ENCODE assay signal across 11 cellular contexts in genomic region chr1:92957020-92957734, GRCh38. TPM values are rescaled to one million over a fixed set of nuclear protein-coding genes. Genes with fewer than 3 reads are reported as not detected.
DNase-seq lines count a peak whose midpoint lies in the region; ATAC-seq and TF ChIP-seq lines count a peak whose summit lies in the region.
"Had no signal": no experiment of that assay in that cellular context is flagged by ENCODE, and none has a peak within 500 bp of the region (broad histone marks: within the 10 kb centered on the region; RNA-seq: fewer than 3 reads in every experiment).

No MANE protein-coding gene starts in this region.

- no peak for TF ChIP-seq CTCF in natural killer cell (IDR thresholded peaks at IDR 0.05)
- TF ChIP-seq CTCF in mesothelial cell of epicardium (IDR thresholded peaks at IDR 0.05; ENCODE audit: unreplicated experiment), result no peak
- TF ChIP-seq CTCF in HFFc6 (IDR thresholded peaks at IDR 0.05), result no peak

- H3K4me3 Mint-ChIP-seq in natural killer cell, result peak overlapping the region; percentile 72
- no peak overlapping the region for H3K4me3 Mint-ChIP-seq in mesothelial cell of epicardium
- no peak overlapping the region for H3K4me3 Mint-ChIP-seq in HFFc6

- peaks cover 57 to 62% of the 10 kb centered on the region in 2 donors for H3K4me1 Mint-ChIP-seq in natural killer cell
- peaks cover 36% of the 10 kb centered on the region for H3K4me1 Mint-ChIP-seq in mesothelial cell of epicardium
- peaks cover 43% of the 10 kb centered on the region for H3K4me1 Mint-ChIP-seq in HFFc6 (ENCODE audit: low read depth)

- intact Hi-C loops in natural killer cell (cut with micrococcal nuclease), result no loop called here

- H3K27me3 Mint-ChIP-seq in natural killer cell (ENCODE audit: low read depth in 2 of 2) (no peaks in the 10 kb centered on the region), mesothelial cell of epicardium (ENCODE audit: low read depth) (no peaks in the 10 kb centered on the region), HFFc6 (ENCODE audit: insufficient read depth) (no peaks in the 10 kb centered on the region)

- peak; percentile 68 for DNase-seq in NAMALWA (ENCODE audit: low spot score)
- no peak for DNase-seq in natural killer cell
- no peak for DNase-seq in mesothelial cell of epicardium (ENCODE audit: low spot score in 2 of 2, unreplicated experiment in 2 of 2)
- no peak for DNase-seq in HFFc6
- DNase-seq in NCI-H2029 treated with DMSO at 0.1 percent for 48 hours (lab: John Stamatoyannopoulos, UW), result no peak
- DNase-seq: activated CD4-positive, alpha-beta T cell treated with anti-CD3 and anti-CD28 coated beads, Interleukin-2, amount 50 U/mL, for 1 hour; dermis blood vessel endothelial cell had no signal

- H3K36me3 Mint-ChIP-seq in natural killer cell (no peaks in the 10 kb centered on the region), mesothelial cell of epicardium (no peaks in the 10 kb centered on the region), HFFc6 (ENCODE audit: low read depth) (no peaks in the 10 kb centered on the region)

- ATAC-seq in GM18511 (IDR thresholded peaks at IDR 0.05; ENCODE audit: unreplicated experiment) (peak; percentile 22), GM21619 (IDR thresholded peaks at IDR 0.05; ENCODE audit: unreplicated experiment) (peak; percentile 29), natural killer cell (no peak), HG03196 (IDR thresholded peaks at IDR 0.05; ENCODE audit: unreplicated experiment) (no peak)
- ATAC-seq: sciatic nerve had no signal

- H3K9me3 Mint-ChIP-seq in natural killer cell (no peaks in the 10 kb centered on the region), mesothelial cell of epicardium (no peaks in the 10 kb centered on the region), HFFc6 (no peaks in the 10 kb centered on the region)

- peak overlapping the region; percentile 76 to 89 for H3K27ac Mint-ChIP-seq in natural killer cell
- H3K27ac Mint-ChIP-seq in mesothelial cell of epicardium, result no peak overlapping the region
- H3K27ac Mint-ChIP-seq in HFFc6, result no peak overlapping the region

RNA-seq across cellular contexts. Expression of gene DIPK1A, which starts 4.1 kb away (rescaled TPM):
- total RNA-seq in natural killer cell (10 to 100 TPM in 2 of 3 donors, 1 to 10 TPM in 1; 7.0 to 11.3 (median 11.2) TPM), mesothelial cell of epicardium (11.8 to 13.8 TPM (median 12.3 TPM) in 3 replicates)
- 10 to 100 TPM; 18.9 to 24.5 (median 21.9) TPM for total RNA-seq in HFFc6 (2021; fragmentation: NEBNext Ultra II Directional; extraction: Animal tissue kit (Norgen Biotek cat#: 25700))

Comparison
In these comparisons a context has a peak if more than half of its experiments do, and no peak if none do; other contexts are left out.
1. ATAC-seq: peak in GM18511 (single experiment) and GM21619 (single experiment); none in natural killer cell (0 of 3) and HG03196 (single experiment).
2. H3K27ac Mint-ChIP-seq: peak in natural killer cell (2 of 2); none in mesothelial cell of epicardium (single experiment) and HFFc6 (single experiment).